ENCODE assay signal across 1 cellular context in genomic region chr1:240820816-240821215, GRCh38.
TF ChIP-seq lines count a peak whose summit lies in the region.

No MANE protein-coding gene starts in this region.

TF ChIP-seq in GM23338, 12 proteins besides CTCF, POLR2A, EP300 and RAD21 (continued from another document):
- no peak for TF ChIP-seq REST (IDR thresholded peaks at IDR 0.05; ENCODE audit: unreplicated experiment)
